In the genomic region with DNA sequence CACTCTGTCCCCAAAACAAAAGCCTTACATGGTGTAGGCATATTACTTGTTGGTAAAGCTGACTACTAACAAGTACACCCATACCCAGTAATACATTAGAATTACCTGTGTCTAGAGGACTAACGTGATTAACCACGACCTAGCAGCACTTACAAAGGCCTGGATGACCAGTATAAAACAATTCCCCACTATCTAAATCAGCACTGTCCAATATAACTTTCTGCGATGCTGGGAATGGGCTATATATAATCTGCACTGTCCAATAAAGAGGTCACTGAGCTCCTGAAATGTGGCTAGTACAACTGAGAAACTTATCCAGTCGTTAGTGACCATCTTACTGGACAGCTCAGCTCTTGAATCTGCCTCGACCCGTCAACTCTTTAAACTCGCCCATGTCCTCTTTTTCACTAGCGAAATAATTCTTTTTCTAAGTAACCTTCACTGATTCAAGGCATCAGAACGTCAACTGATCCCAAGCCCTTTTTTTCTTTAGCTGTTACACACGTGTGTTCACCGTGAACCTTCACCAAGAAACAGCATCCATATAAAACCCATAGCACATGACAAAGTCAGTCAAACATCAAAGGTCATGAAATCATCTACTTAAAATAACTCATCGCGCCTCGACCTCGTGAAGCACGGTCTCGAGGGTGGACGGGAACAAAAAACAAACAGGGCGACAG, we compare ENCODE assay signal across 8 cellular contexts. TPM values are rescaled to one million over a fixed set of nuclear protein-coding genes. Genes with fewer than 3 reads are reported as not detected.
DNase-seq lines count a peak whose midpoint lies in the region; ATAC-seq, FAIRE-seq and TF ChIP-seq lines count a peak whose summit lies in the region.

No MANE protein-coding gene starts in this region.

- H3K27ac ChIP-seq in PC-9, result peak overlapping the region; percentile 90
- peak overlapping the region; percentile 84 for H3K27ac ChIP-seq in endodermal cell (ENCODE audit: low read depth, low read length)
- peak overlapping the region; percentile 92 for H3K27ac ChIP-seq in neural cell (ENCODE audit: low read length)

- peaks cover 25% of the 10 kb centered on the region for H3K4me1 ChIP-seq in PC-9 (replicated peaks; ENCODE audit: insufficient read depth)
- peaks cover 8% of the 10 kb centered on the region for H3K4me1 ChIP-seq in endodermal cell (ENCODE audit: control insufficient read depth, insufficient read depth, low read length)

- peaks cover 8% of the 10 kb centered on the region for H3K9me3 Mint-ChIP-seq in endodermal cell

- no peak for TF ChIP-seq RAD21 in neural cell (conservative IDR thresholded peaks at IDR 0.05)

- FAIRE-seq in GM18507 (lab: Jason Lieb, UNC), result peak; percentile 44

- 14 to 18% methylated on average over 18 to 19 of the region's 19 CpGs for WGBS in endodermal cell (ENCODE audit: insufficient coverage in 1 of 2, insufficient read length in 1 of 2), 2 experiments

- H3K4me3 ChIP-seq in PC-9, result peak overlapping the region; percentile 83
- H3K4me3 ChIP-seq in endodermal cell (ENCODE audit: low read length), result peak overlapping the region; percentile 79
- H3K4me3 ChIP-seq in neural cell (ENCODE audit: low read length), result peak overlapping the region; percentile 87

- peak overlapping the region; percentile 89 for H3K27ac Mint-ChIP-seq in endodermal cell

- no peaks in the 10 kb centered on the region for H3K36me3 Mint-ChIP-seq in endodermal cell (ENCODE audit: low read depth)

- TSS peak; percentile 89 for BruUV-seq in PC-9 (replicated peaks; lab: Mats Ljungman, UMichigan)

- H3K9me3 ChIP-seq in PC-9 (ENCODE audit: insufficient read depth, low read depth), result peaks cover under 1% of the 10 kb centered on the region; the same call in 1 of the 2 replicates
- peaks cover 5% of the 10 kb centered on the region for H3K9me3 ChIP-seq in endodermal cell (ENCODE audit: control insufficient read depth, low read length)
- H3K9me3 ChIP-seq in neural cell (ENCODE audit: low read length), result no peaks in the 10 kb centered on the region

- DNase-seq in A172 (ENCODE audit: low spot score) (peak; percentile 10), GM18507 (ENCODE audit: extremely low spot score, insufficient read length, low read depth) (no peak), PC-9 (no peak), endodermal cell (no peak)
- no peak for DNase-seq in stimulated activated CD4-positive, alpha-beta T cell treated with anti-CD3 and anti-CD28 coated beads, Interleukin-2, amount 100 ng/mL, for 24 hours

- TF ChIP-seq EP300 in neural cell (conservative IDR thresholded peaks at IDR 0.05; ENCODE audit: poor library complexity, severe bottlenecking), result no peak

- TF ChIP-seq CTCF in PC-9 (conservative IDR thresholded peaks at IDR 0.05) (0 out of 2 replicates have a peak, but pooled peaks have one; percentile 7), endodermal cell (conservative IDR thresholded peaks at IDR 0.05) (no peak), neural cell (IDR thresholded peaks at IDR 0.05; ENCODE audit: poor library complexity, severe bottlenecking) (no peak)

- peak overlapping the region; percentile 83 for H3K4me2 ChIP-seq in PC-9
- H3K4me2 ChIP-seq in neural cell (ENCODE audit: low read length), result peak overlapping the region; percentile 95

- H3K9me2 ChIP-seq in PC-9 (ENCODE audit: insufficient read depth) (no peaks in the 10 kb centered on the region), neural cell (ENCODE audit: insufficient read depth, low read length) (no peaks in the 10 kb centered on the region)

- H3F3A ChIP-seq in PC-9 (ENCODE audit: insufficient read depth, low read depth) (peaks cover 28% of the 10 kb centered on the region), neural cell (ENCODE audit: insufficient read depth, low read length, poor library complexity, severe bottlenecking) (no peaks in the 10 kb centered on the region)

- H3K9ac ChIP-seq in endodermal cell (ENCODE audit: extremely low read depth, low read length, poor library complexity, severe bottlenecking) (peak overlapping the region; percentile 49), neural cell (ENCODE audit: low read length) (peak overlapping the region; percentile 97)

- H3K27me3 ChIP-seq in PC-9 (ENCODE audit: insufficient read depth, low read depth) (no peaks in the 10 kb centered on the region), endodermal cell (ENCODE audit: control insufficient read depth, insufficient read depth, low read length, poor library complexity, severe bottlenecking) (no peaks in the 10 kb centered on the region), neural cell (ENCODE audit: insufficient read depth, low read depth, low read length) (no peaks in the 10 kb centered on the region)

- peak overlapping the region; percentile 89 for H2AFZ ChIP-seq in PC-9
- H2AFZ ChIP-seq in neural cell (ENCODE audit: low read depth, low read length), result peak overlapping the region; percentile 53

- H4K20me1 ChIP-seq in PC-9 (ENCODE audit: insufficient read depth) (no peaks in the 10 kb centered on the region), neural cell (ENCODE audit: insufficient read depth) (no peaks in the 10 kb centered on the region)

- CTCF ChIA-PET in PC-9 (lab: Charles Lee), result interaction anchor here (0.5 to 3.0 kb wide), 14 partner anchors 8 to 225 kb away, joined by 3 to 25 read pairs (median 4); no protein-coding TSS in a partner anchor

- no peaks in the 10 kb centered on the region for H3K36me3 ChIP-seq in PC-9 (ENCODE audit: low read depth)
- H3K36me3 ChIP-seq in endodermal cell (ENCODE audit: control insufficient read depth, insufficient read depth, low read length), result no peaks in the 10 kb centered on the region
- H3K36me3 ChIP-seq in neural cell (ENCODE audit: insufficient read depth, low read length), result no peaks in the 10 kb centered on the region

- H3K4me3 Mint-ChIP-seq in endodermal cell, result peak overlapping the region; percentile 95

- POLR2A ChIA-PET in PC-9 (lab: Charles Lee; ENCODE audit: unreplicated experiment), result interaction anchor here (0.5 to 0.8 kb wide), 8 partner anchors 11 to 733 kb away, joined by 3 to 14 read pairs (median 6); no protein-coding TSS in a partner anchor

- intact Hi-C loops in PC-9 (cut with micrococcal nuclease; ENCODE audit: unreplicated experiment), result loop anchor here (5.0 kb wide), 1 partner anchor 205 kb away; no protein-coding TSS in a partner anchor

- H3K79me2 ChIP-seq in PC-9 (ENCODE audit: low read depth), result peaks cover 56% of the 10 kb centered on the region
- H3K79me2 ChIP-seq in neural cell (replicated peaks; ENCODE audit: insufficient read depth, low read length), result peaks cover 32% of the 10 kb centered on the region

- H3K4me1 Mint-ChIP-seq in endodermal cell, result peaks cover 21% of the 10 kb centered on the region

- ATAC-seq in GM21529 (IDR thresholded peaks at IDR 0.05; ENCODE audit: unreplicated experiment) (no peak), GM18517 (IDR thresholded peaks at IDR 0.05; ENCODE audit: unreplicated experiment) (no peak)

- no peaks in the 10 kb centered on the region for H3K27me3 Mint-ChIP-seq in endodermal cell (ENCODE audit: insufficient read depth)

TF ChIP-seq in neural cell, 6 proteins besides CTCF, POLR2A, EP300 and RAD21:
- TF ChIP-seq EZH2 (IDR thresholded peaks at IDR 0.05; ENCODE audit: borderline replicate concordance, insufficient read depth, low read length, poor library complexity, severe bottlenecking), result no peak
- TF ChIP-seq POLR2AphosphoS5 (IDR thresholded peaks at IDR 0.05), result no peak
- TF ChIP-seq TAF1 (IDR thresholded peaks at IDR 0.05; ENCODE audit: low read depth), result no peak
- TF ChIP-seq, protein P1, sequence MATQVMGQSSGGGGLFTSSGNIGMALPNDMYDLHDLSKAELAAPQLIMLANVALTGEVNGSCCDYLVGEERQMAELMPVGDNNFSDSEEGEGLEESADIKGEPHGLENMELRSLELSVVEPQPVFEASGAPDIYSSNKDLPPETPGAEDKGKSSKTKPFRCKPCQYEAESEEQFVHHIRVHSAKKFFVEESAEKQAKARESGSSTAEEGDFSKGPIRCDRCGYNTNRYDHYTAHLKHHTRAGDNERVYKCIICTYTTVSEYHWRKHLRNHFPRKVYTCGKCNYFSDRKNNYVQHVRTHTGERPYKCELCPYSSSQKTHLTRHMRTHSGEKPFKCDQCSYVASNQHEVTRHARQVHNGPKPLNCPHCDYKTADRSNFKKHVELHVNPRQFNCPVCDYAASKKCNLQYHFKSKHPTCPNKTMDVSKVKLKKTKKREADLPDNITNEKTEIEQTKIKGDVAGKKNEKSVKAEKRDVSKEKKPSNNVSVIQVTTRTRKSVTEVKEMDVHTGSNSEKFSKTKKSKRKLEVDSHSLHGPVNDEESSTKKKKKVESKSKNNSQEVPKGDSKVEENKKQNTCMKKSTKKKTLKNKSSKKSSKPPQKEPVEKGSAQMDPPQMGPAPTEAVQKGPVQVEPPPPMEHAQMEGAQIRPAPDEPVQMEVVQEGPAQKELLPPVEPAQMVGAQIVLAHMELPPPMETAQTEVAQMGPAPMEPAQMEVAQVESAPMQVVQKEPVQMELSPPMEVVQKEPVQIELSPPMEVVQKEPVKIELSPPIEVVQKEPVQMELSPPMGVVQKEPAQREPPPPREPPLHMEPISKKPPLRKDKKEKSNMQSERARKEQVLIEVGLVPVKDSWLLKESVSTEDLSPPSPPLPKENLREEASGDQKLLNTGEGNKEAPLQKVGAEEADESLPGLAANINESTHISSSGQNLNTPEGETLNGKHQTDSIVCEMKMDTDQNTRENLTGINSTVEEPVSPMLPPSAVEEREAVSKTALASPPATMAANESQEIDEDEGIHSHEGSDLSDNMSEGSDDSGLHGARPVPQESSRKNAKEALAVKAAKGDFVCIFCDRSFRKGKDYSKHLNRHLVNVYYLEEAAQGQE (IDR thresholded peaks at IDR 0.05; ENCODE audit: borderline replicate concordance), result no peak
- no peak for TF ChIP-seq MXI1 (conservative IDR thresholded peaks at IDR 0.05; ENCODE audit: poor library complexity, severe bottlenecking)
- TF ChIP-seq SMC3 (conservative IDR thresholded peaks at IDR 0.05; ENCODE audit: poor library complexity), result no peak

RNA-seq across cellular contexts. Expression of a gene that starts 0.9 kb away (rescaled TPM):
- total RNA-seq in A172 (2014; rRNA removed; shearing (Covaris generic)), result 9.9 and 13.5 TPM in 2 replicates
- total RNA-seq in PC-9 (2021) (54.7 and 66.3 TPM in 2 replicates), endodermal cell (10 to 100 TPM; 16.2 to 22.5 TPM)
- polyA plus RNA-seq in endodermal cell (2013, experiment 1 of 2), result 19.9 TPM
- polyA plus RNA-seq in endodermal cell (2013, experiment 2 of 2), result 21.3 TPM
- polyA plus RNA-seq in neural cell, result 36.4 and 36.7 TPM in 2 replicates
- polyA minus RNA-seq in neural cell, result 53.6 and 56.4 TPM in 2 replicates

RNA-seq across cellular contexts. Expression of a gene that starts 44.4 kb away (rescaled TPM):
- not detected in 2 replicates for total RNA-seq in A172 (2014; rRNA removed; shearing (Covaris generic))
- total RNA-seq in PC-9 (2021) (not detected in 2 replicates), endodermal cell (1 to 10 TPM in 1 of 2 donors, under 1 TPM in 1; 0.38 to 1.7 TPM)
- 9.5 TPM for polyA plus RNA-seq in endodermal cell (2013, experiment 1 of 2)
- polyA plus RNA-seq in endodermal cell (2013, experiment 2 of 2), result 8.9 TPM
- polyA plus RNA-seq in neural cell, result 4.3 and 5.1 TPM in 2 replicates
- 4.5 and 6.8 TPM in 2 replicates for polyA minus RNA-seq in neural cell
